ENCODE assay signal across 22 cellular contexts in the genomic region with DNA sequence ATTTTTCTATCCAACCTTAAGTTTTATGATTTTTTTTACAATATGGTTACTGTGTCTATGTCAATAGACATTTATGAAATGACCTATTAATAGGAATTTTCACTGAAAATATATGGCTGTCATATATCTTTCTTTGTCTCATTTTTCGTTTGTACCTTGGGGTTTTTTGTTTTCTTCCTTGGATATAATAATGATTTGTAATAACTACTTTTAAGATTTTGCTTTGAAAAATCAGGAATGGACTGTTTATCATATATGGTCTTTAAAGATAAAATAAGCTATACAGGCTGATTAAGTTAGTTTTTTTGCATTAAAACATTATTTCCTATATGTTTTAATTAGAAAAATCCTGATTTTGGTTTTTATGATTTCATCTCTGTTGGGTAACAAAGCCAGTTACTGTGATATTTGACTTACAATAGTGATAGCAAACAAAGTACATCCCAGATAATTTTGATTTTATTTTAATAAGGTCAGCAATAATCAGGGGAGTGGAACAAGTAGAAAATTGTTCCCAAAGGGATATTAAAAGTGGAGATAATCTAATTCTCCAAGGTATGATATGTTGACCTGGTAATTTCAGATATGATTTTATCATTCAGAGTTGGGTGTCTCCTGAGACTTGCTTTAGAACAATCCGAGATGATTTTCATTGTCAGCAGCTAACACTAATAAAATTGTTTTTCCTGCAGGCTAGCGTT.
"Had no signal": no experiment of that assay in that cellular context is flagged by ENCODE, and none has a peak within 500 bp of the region (broad histone marks: within the 10 kb centered on the region; RNA-seq: fewer than 3 reads in every experiment).

No MANE protein-coding gene starts in this region.

- H3K27me3 ChIP-seq: SJSA1 had no signal

- H3K4me1 ChIP-seq: SJSA1 had no signal

- H3K27ac ChIP-seq: HL-60, SJSA1, SK-N-MC had no signal

- H3K36me3 ChIP-seq: SJSA1 had no signal

- DNase-seq: KBM-7, MV-4-11, NCI-H1048, NCI-H1105, NCI-H1417, NCI-H1436 treated with DMSO at 0.1 percent for 48 hours, NCI-H1694, NCI-H187 treated with DMSO at 0.1 percent for 48 hours, NCI-H2029 treated with DMSO at 0.1 percent for 48 hours, NCI-H2227 treated with DMSO at 0.1 percent for 48 hours, NCI-H524, NCI-H69, NCI-H774, PC-3, Right ventricle myocardium superior, SIG-M5, T-helper 1 cell had no signal

- FAIRE-seq: HTR-8/SVneo had no signal

- H3K4me3 ChIP-seq: SJSA1, SK-N-MC had no signal

- ATAC-seq: Panc1, PC-3 had no signal

- H3K9me3 ChIP-seq: SJSA1 had no signal
